ENCODE assay signal across 1 cellular context in the genomic region with DNA sequence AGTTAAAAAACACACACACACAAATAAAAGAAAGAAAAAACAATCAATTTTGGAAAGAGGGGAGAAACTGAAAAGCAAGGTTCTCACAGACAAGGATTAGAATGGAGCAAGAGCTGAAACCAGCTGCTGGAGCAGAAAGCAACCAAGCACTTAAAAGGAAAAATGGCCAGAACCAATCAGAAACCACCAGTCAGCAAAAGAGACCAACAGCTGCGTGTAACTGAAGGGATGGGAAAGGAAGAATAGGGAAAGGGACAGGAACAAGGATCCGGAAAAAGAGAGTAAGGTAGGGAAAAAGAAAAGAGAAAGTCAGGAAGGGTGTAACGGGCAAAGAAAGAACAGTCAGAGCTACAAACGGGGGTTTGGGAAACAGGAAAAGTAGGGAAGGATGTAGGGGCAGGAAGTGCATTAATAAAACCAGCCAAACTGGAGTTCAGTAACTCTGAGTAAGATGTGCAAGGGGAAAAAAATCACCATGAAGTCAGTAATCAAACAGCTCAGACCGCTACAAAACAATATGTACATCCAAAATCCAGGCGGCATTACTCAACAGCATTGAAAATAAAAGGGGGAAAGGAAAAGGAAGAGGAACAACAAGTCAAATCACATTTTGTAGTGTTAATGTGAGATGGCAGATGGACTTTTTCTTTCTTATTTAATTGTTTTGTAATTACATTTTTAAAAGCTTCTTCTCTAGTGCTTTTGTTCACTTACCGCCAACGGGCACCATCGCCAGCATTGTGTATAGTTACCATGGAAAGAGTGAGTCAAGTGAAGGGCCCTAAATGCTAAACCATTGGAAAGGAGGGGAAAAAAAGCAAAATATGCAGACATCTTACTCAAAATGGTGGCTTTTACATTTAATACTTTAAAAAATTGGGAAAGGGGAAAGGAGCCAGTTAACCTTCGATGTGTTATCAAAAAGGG.
TF ChIP-seq lines count a peak whose summit lies in the region.

No MANE protein-coding gene starts in this region.

TF ChIP-seq in H1, 55 proteins besides CTCF, POLR2A, EP300 and RAD21:
- TF ChIP-seq SP4 (IDR thresholded peaks at IDR 0.05; ENCODE audit: low read length) (no peak), MAFK (IDR thresholded peaks at IDR 0.05; ENCODE audit: low read depth, low read length) (peak; percentile 59; the same call in 1 of the 2 replicates)
